In genomic region chr13:96958286-96958891, GRCh38 we compare ENCODE assay signal across 9 cellular contexts. TPM values are rescaled to one million over a fixed set of nuclear protein-coding genes. Genes with fewer than 3 reads are reported as not detected.
DNase-seq lines count a peak whose midpoint lies in the region; ATAC-seq and TF ChIP-seq lines count a peak whose summit lies in the region.
"Had no signal": no experiment of that assay in that cellular context is flagged by ENCODE, and none has a peak within 500 bp of the region (broad histone marks: within the 10 kb centered on the region; RNA-seq: fewer than 3 reads in every experiment).

No MANE protein-coding gene starts in this region.

- H3K9me3 Mint-ChIP-seq in endothelial cell (ENCODE audit: unreplicated experiment) = no peaks in the 10 kb centered on the region
- no peaks in the 10 kb centered on the region for H3K9me3 Mint-ChIP-seq in activated T-helper 1 cell treated with anti-CD3 and anti-CD28 coated beads, Interleukin-12 subunit alpha, Interleukin-12 subunit beta, Interleukin-2, Interleukin-4 antibody, amounts not matched to agents 30 ng/mL and 10 ng/mL and 1 ng/mL, durations not matched to agents 14 hours and 24 hours and 36 hours

- H3K27me3 ChIP-seq in OCI-LY3 (ENCODE audit: low read depth, low read length) (no peaks in the 10 kb centered on the region), parathyroid adenoma (ENCODE audit: control insufficient read depth, insufficient read depth, low read length) (no peaks in the 10 kb centered on the region)
- H3K27me3 ChIP-seq: BLaER1 had no signal

- intact Hi-C loops in activated T-helper 1 cell treated with anti-CD3 and anti-CD28 coated beads, Interleukin-12 subunit alpha, Interleukin-12 subunit beta, Interleukin-2, Interleukin-4 antibody, amounts not matched to agents 30 ng/mL and 10 ng/mL and 1 ng/mL, durations not matched to agents 14 hours and 24 hours and 36 hours (cut with micrococcal nuclease) = loop anchor here (2.0 kb wide), 1 partner anchor 938 kb away; no protein-coding TSS in a partner anchor

- H3K4me2 ChIP-seq in OCI-LY3 (ENCODE audit: low read length) = no peak overlapping the region
- no peak overlapping the region for H3K4me2 ChIP-seq in parathyroid adenoma (ENCODE audit: low read length)
- H3K4me2 ChIP-seq: BLaER1 had no signal

- H3K4me1 ChIP-seq in OCI-LY3 (ENCODE audit: low read length) (no peaks in the 10 kb centered on the region), parathyroid adenoma (no peaks in the 10 kb centered on the region)
- H3K4me1 ChIP-seq: BLaER1 had no signal

- no peak overlapping the region for H3K27ac ChIP-seq in OCI-LY3 (ENCODE audit: low read length)
- H3K27ac ChIP-seq in parathyroid adenoma = no peak overlapping the region
- H3K27ac ChIP-seq: BLaER1 had no signal

- H3K9ac ChIP-seq in OCI-LY3 (ENCODE audit: low read length) (no peak overlapping the region), parathyroid adenoma (no peak overlapping the region)
- H3K9ac ChIP-seq: BLaER1 had no signal

- peaks cover 8% of the 10 kb centered on the region for H3K4me1 Mint-ChIP-seq in endothelial cell (ENCODE audit: unreplicated experiment)
- no peaks in the 10 kb centered on the region for H3K4me1 Mint-ChIP-seq in activated T-helper 1 cell treated with anti-CD3 and anti-CD28 coated beads, Interleukin-12 subunit alpha, Interleukin-12 subunit beta, Interleukin-2, Interleukin-4 antibody, amounts not matched to agents 30 ng/mL and 10 ng/mL and 1 ng/mL, durations not matched to agents 14 hours and 24 hours and 36 hours (ENCODE audit: low read depth)

- H3K79me2 ChIP-seq in OCI-LY3 (ENCODE audit: low read length) (no peaks in the 10 kb centered on the region), parathyroid adenoma (no peaks in the 10 kb centered on the region)

- H3K27me3 Mint-ChIP-seq in endothelial cell (ENCODE audit: unreplicated experiment) = no peaks in the 10 kb centered on the region
- H3K27me3 Mint-ChIP-seq in activated T-helper 1 cell treated with anti-CD3 and anti-CD28 coated beads, Interleukin-12 subunit alpha, Interleukin-12 subunit beta, Interleukin-2, Interleukin-4 antibody, amounts not matched to agents 30 ng/mL and 10 ng/mL and 1 ng/mL, durations not matched to agents 14 hours and 24 hours and 36 hours (ENCODE audit: insufficient read depth) = peaks cover 1% of the 10 kb centered on the region

- TF ChIP-seq CTCF in OCI-LY3 (IDR thresholded peaks at IDR 0.05; ENCODE audit: low read depth, low read length) (peak; percentile 88), endothelial cell (IDR thresholded peaks at IDR 0.05; ENCODE audit: unreplicated experiment) (peak; percentile 79), parathyroid adenoma (IDR thresholded peaks at IDR 0.05) (peak; percentile 60)

- no peak overlapping the region for H3K4me3 Mint-ChIP-seq in endothelial cell (ENCODE audit: unreplicated experiment)
- H3K4me3 Mint-ChIP-seq in activated T-helper 1 cell treated with anti-CD3 and anti-CD28 coated beads, Interleukin-12 subunit alpha, Interleukin-12 subunit beta, Interleukin-2, Interleukin-4 antibody, amounts not matched to agents 30 ng/mL and 10 ng/mL and 1 ng/mL, durations not matched to agents 14 hours and 24 hours and 36 hours = no peak overlapping the region

- no peak overlapping the region for H2AFZ ChIP-seq in OCI-LY3 (ENCODE audit: low read depth, low read length)
- H2AFZ ChIP-seq in parathyroid adenoma = no peak overlapping the region

- H3K27ac Mint-ChIP-seq in endothelial cell (ENCODE audit: unreplicated experiment) = no peak overlapping the region
- H3K27ac Mint-ChIP-seq in activated T-helper 1 cell treated with anti-CD3 and anti-CD28 coated beads, Interleukin-12 subunit alpha, Interleukin-12 subunit beta, Interleukin-2, Interleukin-4 antibody, amounts not matched to agents 30 ng/mL and 10 ng/mL and 1 ng/mL, durations not matched to agents 14 hours and 24 hours and 36 hours = no peak overlapping the region

- no peaks in the 10 kb centered on the region for H3K36me3 ChIP-seq in OCI-LY3 (replicated peaks; ENCODE audit: low read depth, low read length)
- H3K36me3 ChIP-seq in parathyroid adenoma (ENCODE audit: control insufficient read depth, insufficient read depth, low read length) = no peaks in the 10 kb centered on the region
- H3K36me3 ChIP-seq: BLaER1 had no signal

- no peaks in the 10 kb centered on the region for H3K36me3 Mint-ChIP-seq in endothelial cell (ENCODE audit: low read depth, unreplicated experiment)
- H3K36me3 Mint-ChIP-seq in activated T-helper 1 cell treated with anti-CD3 and anti-CD28 coated beads, Interleukin-12 subunit alpha, Interleukin-12 subunit beta, Interleukin-2, Interleukin-4 antibody, amounts not matched to agents 30 ng/mL and 10 ng/mL and 1 ng/mL, durations not matched to agents 14 hours and 24 hours and 36 hours (ENCODE audit: low read depth) = no peaks in the 10 kb centered on the region

- H3K4me3 ChIP-seq in OCI-LY3 (ENCODE audit: low read length) (no peak overlapping the region), parathyroid adenoma (ENCODE audit: low read depth, low read length) (no peak overlapping the region)
- H3K4me3 ChIP-seq: BLaER1 had no signal

- ATAC-seq in HG03558 (IDR thresholded peaks at IDR 0.05; ENCODE audit: extremely low read depth, unreplicated experiment) = peak; percentile 56

- DNase-seq in DMS79 treated with DMSO at 0.1 percent for 48 hours (lab: John Stamatoyannopoulos, UW) (peak; percentile 13), DMS79 (lab: John Stamatoyannopoulos, UW) (no peak), endothelial cell (ENCODE audit: low spot score) (peak; percentile 18), GM19238 (ENCODE audit: insufficient read length, low spot score) (no peak)
- DNase-seq in activated T-helper 1 cell treated with anti-CD3 and anti-CD28 coated beads, Interleukin-12 subunit alpha, Interleukin-12 subunit beta, Interleukin-2, Interleukin-4 antibody, amounts not matched to agents 30 ng/mL and 10 ng/mL and 1 ng/mL, durations not matched to agents 14 hours and 24 hours and 36 hours (ENCODE audit: low spot score) = no peak

- H3K9me3 ChIP-seq in OCI-LY3 (ENCODE audit: insufficient read depth, low read length) (no peaks in the 10 kb centered on the region), parathyroid adenoma (ENCODE audit: control insufficient read depth, low read length) (no peaks in the 10 kb centered on the region)
- H3K9me3 ChIP-seq: BLaER1 had no signal

- no peaks in the 10 kb centered on the region for H4K20me1 ChIP-seq in OCI-LY3 (ENCODE audit: insufficient read depth, low read length)
- H4K20me1 ChIP-seq: BLaER1 had no signal

RNA-seq across cellular contexts. Expression of gene OXGR1, which starts 35.9 kb away (rescaled TPM):
- 0.15 TPM for total RNA-seq in endothelial cell (ENCODE audit: unreplicated experiment)
- total RNA-seq in activated T-helper 1 cell treated with anti-CD3 and anti-CD28 coated beads, Interleukin-12 subunit alpha, Interleukin-12 subunit beta, Interleukin-2, Interleukin-4 antibody, amounts not matched to agents 30 ng/mL and 10 ng/mL and 1 ng/mL, durations not matched to agents 14 hours and 24 hours and 36 hours = not detected in 2 replicates

Comparison
In these comparisons a context has a peak if more than half of its experiments do, and no peak if none do; other contexts are left out.
1. DNase-seq: peak in DMS79 treated with DMSO at 0.1 percent for 48 hours (single experiment) and endothelial cell (single experiment); none in DMS79 (single experiment), GM19238 (single experiment) and activated T-helper 1 cell treated with anti-CD3 and anti-CD28 coated beads, Interleukin-12 subunit alpha, Interleukin-12 subunit beta, Interleukin-2, Interleukin-4 antibody, amounts not matched to agents 30 ng/mL and 10 ng/mL and 1 ng/mL, durations not matched to agents 14 hours and 24 hours and 36 hours (single experiment).
2. Peak in every context shown above with its lines, with median percentiles within 50 percentile points of each other: CTCF ChIP-seq.